In the genomic region with DNA sequence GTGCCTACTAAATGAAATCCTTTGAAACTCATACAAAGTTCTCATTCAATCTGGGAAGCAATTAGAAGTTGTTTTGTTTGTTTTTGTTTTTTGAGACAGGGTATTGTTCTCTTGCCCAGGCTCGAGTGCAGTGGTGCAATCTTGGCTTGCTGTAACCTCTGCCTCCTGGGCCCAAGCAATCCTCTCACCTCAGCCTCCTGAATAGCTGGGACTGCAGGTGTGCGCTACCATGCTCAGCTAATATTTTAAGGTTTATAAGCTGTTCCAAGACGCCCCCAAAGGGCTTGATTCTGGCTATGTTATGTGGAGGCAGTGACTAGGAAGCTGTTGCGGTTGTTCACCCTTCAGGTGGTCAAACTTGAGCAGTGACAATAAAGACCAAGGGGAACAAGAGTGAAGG, we compare ENCODE assay signal across 23 cellular contexts.
"Had no signal": no experiment of that assay in that cellular context is flagged by ENCODE, and none has a peak within 500 bp of the region (broad histone marks: within the 10 kb centered on the region; RNA-seq: fewer than 3 reads in every experiment).

No MANE protein-coding gene starts in this region.

- H3K36me3 ChIP-seq: Peyer's patch had no signal

- H3K27me3 ChIP-seq: Peyer's patch had no signal

- H3K4me3 ChIP-seq: Peyer's patch had no signal

- H3K4me1 ChIP-seq: Peyer's patch had no signal

- H3K27ac Mint-ChIP-seq: activated CD8-positive, alpha-beta memory T cell treated with anti-CD3 and anti-CD28 coated beads, Interleukin-2, amount 10 ng/mL, durations not matched to agents 7 days and 5 days; activated naive CD4-positive, alpha-beta T cell treated with anti-CD3 and anti-CD28 coated beads, Interleukin-2, amount 50 U/mL, for 72 hours; activated naive CD8-positive, alpha-beta T cell treated with anti-CD3 and anti-CD28 coated beads, Interleukin-2, amount 50 U/mL, for 24 hours; brain; T-helper 1 cell treated with Interleukin-12 subunit alpha and Interleukin-12 subunit beta and Interleukin-4 antibody, amounts not matched to agents 30 μg/mL and 1 μg/mL, for 36 hours had no signal

- H3K27me3 Mint-ChIP-seq: activated CD8-positive, alpha-beta memory T cell treated with anti-CD3 and anti-CD28 coated beads, Interleukin-2, amount 10 ng/mL, durations not matched to agents 7 days and 5 days; activated naive CD8-positive, alpha-beta T cell treated with anti-CD3 and anti-CD28 coated beads, Interleukin-2, amount 50 U/mL, for 24 hours; brain; central memory CD8-positive, alpha-beta T cell had no signal

- H3K36me3 Mint-ChIP-seq: brain had no signal

- H3K9me3 Mint-ChIP-seq: activated naive CD4-positive, alpha-beta T cell treated with anti-CD3 and anti-CD28 coated beads, Interleukin-2, amount 50 U/mL, for 72 hours; activated naive CD8-positive, alpha-beta T cell treated with anti-CD3 and anti-CD28 coated beads, Interleukin-2, amount 50 U/mL, for 24 hours; activated T-cell treated with anti-CD3 and anti-CD28 coated beads, Interleukin-2, amount 50 U/mL, for 4 hours; brain; central memory CD8-positive, alpha-beta T cell; T-helper 1 cell treated with Interleukin-12 subunit alpha and Interleukin-12 subunit beta and Interleukin-4 antibody, amounts not matched to agents 30 μg/mL and 1 μg/mL, for 36 hours had no signal

- ATAC-seq: activated CD8-positive, alpha-beta memory T cell treated with anti-CD3 and anti-CD28 coated beads, Interleukin-2, amount 10 ng/mL, durations not matched to agents 7 days and 5 days; activated naive CD4-positive, alpha-beta T cell treated with anti-CD3 and anti-CD28 coated beads, Interleukin-2, amount 50 U/mL, for 72 hours; activated naive CD8-positive, alpha-beta T cell treated with anti-CD3 and anti-CD28 coated beads, Interleukin-2, amount 50 U/mL, for 24 hours; activated T-cell treated with anti-CD3 and anti-CD28 coated beads, Interleukin-2, amount 50 U/mL, for 4 hours had no signal

- H3K9me3 ChIP-seq: Peyer's patch had no signal

- H3K4me3 Mint-ChIP-seq: activated CD8-positive, alpha-beta memory T cell treated with anti-CD3 and anti-CD28 coated beads, Interleukin-2, amount 10 ng/mL, durations not matched to agents 7 days and 5 days; activated naive CD8-positive, alpha-beta T cell treated with anti-CD3 and anti-CD28 coated beads, Interleukin-2, amount 50 U/mL, for 24 hours; activated T-cell treated with anti-CD3 and anti-CD28 coated beads, Interleukin-2, amount 50 U/mL, for 4 hours; brain; central memory CD8-positive, alpha-beta T cell; T-helper 1 cell treated with Interleukin-12 subunit alpha and Interleukin-12 subunit beta and Interleukin-4 antibody, amounts not matched to agents 30 μg/mL and 1 μg/mL, for 36 hours had no signal

- H3K27ac ChIP-seq: Peyer's patch had no signal

- DNase-seq: activated CD4-positive, alpha-beta T cell treated with anti-CD3 and anti-CD28 coated beads for 48 hours; activated CD4-positive, alpha-beta T cell treated with anti-CD3 and anti-CD28 coated beads, Interleukin-2, amount 50 U/mL, for 4 hours; activated CD4-positive, CD25-positive, alpha-beta regulatory T cell treated with anti-CD3 and anti-CD28 coated beads, Interleukin-2, amount 50 U/mL, for 72 hours; activated CD8-positive, alpha-beta memory T cell treated with anti-CD3 and anti-CD28 coated beads, Interleukin-2, amount 10 ng/mL, durations not matched to agents 7 days and 5 days; activated effector memory CD4-positive, alpha-beta T cell treated with anti-CD3 and anti-CD28 coated beads, Interleukin-2, amount 50 U/mL, for 16 hours; activated naive CD4-positive, alpha-beta T cell treated with Interleukin-2 at 50 U/mL for 16 hours; activated naive CD8-positive, alpha-beta T cell treated with anti-CD3 and anti-CD28 coated beads, Interleukin-2, amount 50 U/mL, for 24 hours; activated T-cell treated with anti-CD3 and anti-CD28 coated beads, Interleukin-2, amount 50 U/mL, for 4 hours; amygdala; Karpas-422; MM.1S; NCI-H1105; NCI-H1436; NCI-H187; NCI-H2081; NCI-H446; NCI-H524; Peyer's patch; SHP77 had no signal
